In the genomic region with DNA sequence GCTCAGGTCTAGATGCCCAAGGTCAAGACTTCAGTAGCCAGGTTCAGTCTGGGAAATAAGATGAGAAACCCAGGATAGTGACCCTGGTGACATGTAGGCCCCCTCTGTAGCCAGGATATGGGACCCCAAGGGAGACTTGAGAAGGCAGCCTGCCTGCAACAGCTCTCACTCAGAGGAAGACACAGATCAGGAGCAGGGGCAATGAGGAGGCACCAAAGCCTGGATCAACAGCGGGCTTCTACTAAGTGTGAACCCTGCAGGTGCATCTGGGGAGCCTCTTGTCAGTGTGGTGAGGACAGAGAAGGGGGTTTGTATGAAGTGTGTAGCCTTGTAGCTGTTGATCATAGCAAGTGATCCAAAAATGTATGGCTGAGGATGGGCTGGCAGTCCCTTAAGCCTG, we compare ENCODE assay signal across 32 cellular contexts. TPM values are rescaled to one million over a fixed set of nuclear protein-coding genes. Genes with fewer than 3 reads are reported as not detected.
"Had no signal": no experiment of that assay in that cellular context is flagged by ENCODE, and none has a peak within 500 bp of the region (broad histone marks: within the 10 kb centered on the region; RNA-seq: fewer than 3 reads in every experiment).

No MANE protein-coding gene starts in this region.

- H3K4me3 Mint-ChIP-seq: activated CD4-positive, alpha-beta T cell treated with anti-CD3 and anti-CD28 coated beads for 36 hours; activated CD4-positive, alpha-beta T cell treated with anti-CD3 and anti-CD28 coated beads, Interleukin-2, amount 10 ng/mL, durations not matched to agents 7 days and 5 days; activated CD8-positive, alpha-beta T cell treated with anti-CD3 and anti-CD28 coated beads for 36 hours; activated T-cell treated with anti-CD3 and anti-CD28 coated beads, Interleukin-2, amount 50 U/mL, for 72 hours; activated T-helper 17 cell treated with anti-CD3 and anti-CD28 coated beads, Interleukin-2, amount 50 U/mL, for 72 hours; T-helper 1 cell treated with Interleukin-12 subunit alpha and Interleukin-12 subunit beta and Interleukin-4 antibody, amounts not matched to agents 30 μg/mL and 1 μg/mL, for 36 hours; T-helper 2 cell treated with Interferon-gamma antibody and Interleukin-4, amounts not matched to agents 5 μg/mL and 100 μg/mL, for 36 hours; WTC11 had no signal

- H3K36me3 Mint-ChIP-seq: WTC11 had no signal

- H3K4me3 ChIP-seq: adrenal gland, body of pancreas, breast epithelium, SJSA1 had no signal

- H3K27ac Mint-ChIP-seq: activated CD4-positive, alpha-beta T cell treated with anti-CD3 and anti-CD28 coated beads for 36 hours; activated CD4-positive, alpha-beta T cell treated with anti-CD3 and anti-CD28 coated beads, Interleukin-2, amount 10 ng/mL, durations not matched to agents 7 days and 5 days; activated CD8-positive, alpha-beta T cell treated with anti-CD3 and anti-CD28 coated beads for 36 hours; activated T-cell treated with anti-CD3 and anti-CD28 coated beads, Interleukin-2, amount 50 U/mL, for 72 hours; activated T-helper 17 cell treated with anti-CD3 and anti-CD28 coated beads, Interleukin-2, amount 50 U/mL, for 72 hours; T-helper 1 cell treated with Interleukin-12 subunit alpha and Interleukin-12 subunit beta and Interleukin-4 antibody, amounts not matched to agents 30 μg/mL and 1 μg/mL, for 36 hours; T-helper 2 cell treated with Interferon-gamma antibody and Interleukin-4, amounts not matched to agents 5 μg/mL and 100 μg/mL, for 36 hours; WTC11 had no signal

- H3K9me3 Mint-ChIP-seq: activated CD4-positive, alpha-beta T cell treated with anti-CD3 and anti-CD28 coated beads, Interleukin-2, amount 10 ng/mL, durations not matched to agents 7 days and 5 days; activated CD8-positive, alpha-beta T cell treated with anti-CD3 and anti-CD28 coated beads for 36 hours; activated T-cell treated with anti-CD3 and anti-CD28 coated beads, Interleukin-2, amount 50 U/mL, for 72 hours; activated T-helper 17 cell treated with anti-CD3 and anti-CD28 coated beads, Interleukin-2, amount 50 U/mL, for 72 hours; T-helper 1 cell treated with Interleukin-12 subunit alpha and Interleukin-12 subunit beta and Interleukin-4 antibody, amounts not matched to agents 30 μg/mL and 1 μg/mL, for 36 hours; T-helper 2 cell treated with Interferon-gamma antibody and Interleukin-4, amounts not matched to agents 5 μg/mL and 100 μg/mL, for 36 hours had no signal

- H3K4me2 ChIP-seq: KMS-11, SK-N-SH had no signal

- H3K36me3 ChIP-seq: adrenal gland, breast epithelium, SJSA1 had no signal

- H3K9ac ChIP-seq: KMS-11, SK-N-SH had no signal

- H3K4me1 ChIP-seq: adrenal gland, body of pancreas, breast epithelium had no signal

- FAIRE-seq: astrocyte, TTC549 had no signal

- H3K9me3 ChIP-seq: adrenal gland, body of pancreas, breast epithelium, SJSA1, SK-N-SH had no signal

- ATAC-seq: activated CD4-positive, alpha-beta T cell treated with anti-CD3 and anti-CD28 coated beads for 36 hours; activated CD4-positive, CD25-positive, alpha-beta regulatory T cell treated with anti-CD3 and anti-CD28 coated beads, Interleukin-2, amount 50 U/mL, for 24 hours; activated CD8-positive, alpha-beta T cell treated with anti-CD3 and anti-CD28 coated beads for 36 hours; activated T-cell treated with anti-CD3 and anti-CD28 coated beads, Interleukin-2, amount 50 U/mL, for 72 hours; activated T-helper 17 cell treated with anti-CD3 and anti-CD28 coated beads, Interleukin-2, amount 50 U/mL, for 72 hours; body of pancreas; Panc1 had no signal

- H3K4me1 Mint-ChIP-seq: activated CD4-positive, alpha-beta T cell treated with anti-CD3 and anti-CD28 coated beads for 36 hours; activated CD4-positive, alpha-beta T cell treated with anti-CD3 and anti-CD28 coated beads, Interleukin-2, amount 10 ng/mL, durations not matched to agents 7 days and 5 days; activated T-helper 17 cell treated with anti-CD3 and anti-CD28 coated beads, Interleukin-2, amount 50 U/mL, for 72 hours had no signal

- H3K27ac ChIP-seq: adrenal gland, body of pancreas, breast epithelium, KMS-11, SJSA1 had no signal

- H3K27me3 ChIP-seq: body of pancreas, breast epithelium had no signal

- DNase-seq: activated CD4-positive, alpha-beta T cell treated with anti-CD3 and anti-CD28 coated beads for 36 hours; activated CD4-positive, alpha-beta T cell treated with anti-CD3 and anti-CD28 coated beads, Interleukin-2, amount 10 ng/mL, durations not matched to agents 7 days and 5 days; activated CD8-positive, alpha-beta T cell treated with anti-CD3 and anti-CD28 coated beads for 36 hours; activated naive CD4-positive, alpha-beta T cell; activated naive CD4-positive, alpha-beta T cell treated with anti-CD3 and anti-CD28 coated beads, Interleukin-2, amount 50 U/mL, for 16 hours; activated T-cell treated with anti-CD3 and anti-CD28 coated beads, Interleukin-2, amount 50 U/mL, for 1 hour; activated T-cell treated with anti-CD3 and anti-CD28 coated beads, Interleukin-2, amount 50 U/mL, for 72 hours; body of pancreas; caudate nucleus; MM.1S; MV-4-11; NCI-H1436 treated with DMSO at 0.1 percent for 48 hours; NCI-H2029; NCI-H345; SK-N-SH had no signal

RNA-seq across cellular contexts. Expression of a gene that starts 25.4 kb away (rescaled TPM):
- total RNA-seq: activated CD4-positive, alpha-beta T cell treated with anti-CD3 and anti-CD28 coated beads for 36 hours; activated CD4-positive, alpha-beta T cell treated with anti-CD3 and anti-CD28 coated beads, Interleukin-2, amount 10 ng/mL, durations not matched to agents 7 days and 5 days; activated CD8-positive, alpha-beta memory T cell treated with anti-CD3 and anti-CD28 coated beads for 36 hours; activated CD8-positive, alpha-beta T cell treated with anti-CD3 and anti-CD28 coated beads for 36 hours; activated T-helper 17 cell treated with anti-CD3 and anti-CD28 coated beads, Interleukin-2, amount 50 U/mL, for 72 hours; cerebellum; LHCN-M2; NCI-H460; RPMI7951; SJSA1 had no signal

RNA-seq across cellular contexts. Expression of a gene that starts 36.6 kb away (rescaled TPM):
- total RNA-seq: activated CD4-positive, alpha-beta T cell treated with anti-CD3 and anti-CD28 coated beads for 36 hours; activated CD4-positive, alpha-beta T cell treated with anti-CD3 and anti-CD28 coated beads, Interleukin-2, amount 10 ng/mL, durations not matched to agents 7 days and 5 days; activated CD8-positive, alpha-beta memory T cell treated with anti-CD3 and anti-CD28 coated beads for 36 hours; activated CD8-positive, alpha-beta T cell treated with anti-CD3 and anti-CD28 coated beads for 36 hours; activated T-cell treated with anti-CD3 and anti-CD28 coated beads, Interleukin-2, amount 50 U/mL, for 72 hours; astrocyte; body of pancreas; breast epithelium; LHCN-M2; NCI-H460; RPMI7951; SJSA1 had no signal
